ENCODE assay signal across 8 cellular contexts in genomic region chr2:160666677-160667061, GRCh38.
DNase-seq lines count a peak whose midpoint lies in the region; ATAC-seq and TF ChIP-seq lines count a peak whose summit lies in the region.

No MANE protein-coding gene starts in this region.

- H3K27ac ChIP-seq in ACC112 (ENCODE audit: low read depth, low read length) (peak overlapping the region; percentile 93), mesenchymal stem cell (ENCODE audit: low read length, poor library complexity, severe bottlenecking) (peak overlapping the region; percentile 67)

- no peak overlapping the region for H3K18ac ChIP-seq in mesenchymal stem cell (ENCODE audit: low read depth in 1 of 2, low read length in 2 of 2)

- peaks cover 19% of the 10 kb centered on the region for H3K4me1 Mint-ChIP-seq in activated naive CD8-positive, alpha-beta T cell treated with anti-CD3 and anti-CD28 coated beads for 36 hours
- peaks cover 19% of the 10 kb centered on the region for H3K4me1 Mint-ChIP-seq in activated T-cell treated with anti-CD3 and anti-CD28 coated beads, Interleukin-2, amount 50 U/mL, for 4 hours (ENCODE audit: low read depth)
- H3K4me1 Mint-ChIP-seq in WTC11 = peaks cover 2% of the 10 kb centered on the region; the same call in 1 of the 2 replicates

- H2AK5ac ChIP-seq in mesenchymal stem cell (ENCODE audit: low read length, severe bottlenecking) = no peak overlapping the region

- H2BK5ac ChIP-seq in mesenchymal stem cell (ENCODE audit: low read depth, low read length, poor library complexity, severe bottlenecking) = no peak overlapping the region

- ATAC-seq in GM21717 (IDR thresholded peaks at IDR 0.05; ENCODE audit: unreplicated experiment) (peak; percentile 5), HG02623 (IDR thresholded peaks at IDR 0.05; ENCODE audit: unreplicated experiment) (no peak), WTC11 (no peak)
- no peak for ATAC-seq in activated T-cell treated with anti-CD3 and anti-CD28 coated beads, Interleukin-2, amount 50 U/mL, for 4 hours

- peak overlapping the region; percentile 50 for H3K27ac Mint-ChIP-seq in activated naive CD8-positive, alpha-beta T cell treated with anti-CD3 and anti-CD28 coated beads for 36 hours
- no peak overlapping the region for H3K27ac Mint-ChIP-seq in WTC11

- H3K4me3 Mint-ChIP-seq in activated naive CD8-positive, alpha-beta T cell treated with anti-CD3 and anti-CD28 coated beads for 36 hours = peak overlapping the region; percentile 58
- H3K4me3 Mint-ChIP-seq in activated T-cell treated with anti-CD3 and anti-CD28 coated beads, Interleukin-2, amount 50 U/mL, for 4 hours = no peak overlapping the region
- H3K4me3 Mint-ChIP-seq in WTC11 = no peak overlapping the region

- H3K4me1 ChIP-seq in ACC112 (ENCODE audit: control insufficient read depth, insufficient read depth, low read length, unreplicated experiment) (peaks cover 19% of the 10 kb centered on the region), mesenchymal stem cell (ENCODE audit: control insufficient read depth, insufficient read depth, low read depth, low read length) (no peaks in the 10 kb centered on the region)

- H3K23ac ChIP-seq in mesenchymal stem cell (ENCODE audit: low read length in 2 of 2) = no peak overlapping the region

- peak overlapping the region; percentile 18 for H2AFZ ChIP-seq in ACC112 (ENCODE audit: low read length, unreplicated experiment)
- H2AFZ ChIP-seq in mesenchymal stem cell (ENCODE audit: low read depth, low read length) = no peak overlapping the region

- H3K14ac ChIP-seq in mesenchymal stem cell (ENCODE audit: low read length in 2 of 2) = no peak overlapping the region

- H3K79me2 ChIP-seq in ACC112 (ENCODE audit: control insufficient read depth, insufficient read depth, low read length, unreplicated experiment) = no peaks in the 10 kb centered on the region

- H3K9me3 ChIP-seq in mesenchymal stem cell (ENCODE audit: control insufficient read depth, low read length) = no peaks in the 10 kb centered on the region

- no peaks in the 10 kb centered on the region for H3K36me3 Mint-ChIP-seq in activated naive CD8-positive, alpha-beta T cell treated with anti-CD3 and anti-CD28 coated beads for 36 hours
- H3K36me3 Mint-ChIP-seq in activated T-cell treated with anti-CD3 and anti-CD28 coated beads, Interleukin-2, amount 50 U/mL, for 4 hours (ENCODE audit: insufficient read depth) = no peaks in the 10 kb centered on the region
- no peaks in the 10 kb centered on the region for H3K36me3 Mint-ChIP-seq in WTC11

- no peak overlapping the region for H3K4me2 ChIP-seq in mesenchymal stem cell (ENCODE audit: low read length, poor library complexity, severe bottlenecking)

- H3K9ac ChIP-seq in mesenchymal stem cell (ENCODE audit: low read length) = peak overlapping the region; percentile 87

- H3K36me3 ChIP-seq in ACC112 (ENCODE audit: insufficient read depth, low read length) (no peaks in the 10 kb centered on the region), mesenchymal stem cell (ENCODE audit: control insufficient read depth in 1 of 2, insufficient read depth in 2 of 2, low read depth in 1 of 2, low read length in 2 of 2) (no peaks in the 10 kb centered on the region)

- H3K27me3 Mint-ChIP-seq in activated naive CD8-positive, alpha-beta T cell treated with anti-CD3 and anti-CD28 coated beads for 36 hours = no peaks in the 10 kb centered on the region
- H3K27me3 Mint-ChIP-seq in activated T-cell treated with anti-CD3 and anti-CD28 coated beads, Interleukin-2, amount 50 U/mL, for 4 hours (ENCODE audit: low read depth) = no peaks in the 10 kb centered on the region
- H3K27me3 Mint-ChIP-seq in WTC11 (ENCODE audit: low read depth) = no peaks in the 10 kb centered on the region

- H3K79me1 ChIP-seq in mesenchymal stem cell (replicated peaks; ENCODE audit: low read length, poor library complexity, severe bottlenecking) = no peaks in the 10 kb centered on the region

- 8% methylated on average over 2 of the region's 2 CpGs for WGBS in mesenchymal stem cell

- POLR2A ChIA-PET in WTC11 (lab: Charles Lee) = no interaction called here

- no peak overlapping the region for H2BK15ac ChIP-seq in mesenchymal stem cell (ENCODE audit: low read depth, poor library complexity, severe bottlenecking)

- no peaks in the 10 kb centered on the region for H3K27me3 ChIP-seq in ACC112 (ENCODE audit: insufficient read depth, low read length)
- H3K27me3 ChIP-seq in mesenchymal stem cell (ENCODE audit: control insufficient read depth in 1 of 2, insufficient read depth in 1 of 2, low read length in 2 of 2) = no peaks in the 10 kb centered on the region

- H3K4ac ChIP-seq in mesenchymal stem cell (ENCODE audit: low read depth in 1 of 2, low read length in 2 of 2) = no peak overlapping the region

- peak overlapping the region; percentile 66 for H3K4me3 ChIP-seq in ACC112 (ENCODE audit: low read depth, low read length)
- peak overlapping the region in 1 of 2 experiments; percentile 52 for H3K4me3 ChIP-seq in mesenchymal stem cell (ENCODE audit: insufficient read depth in 1 of 2, low read depth in 1 of 2, low read length in 2 of 2)

- TF ChIP-seq CTCF in WTC11 (IDR thresholded peaks at IDR 0.05) = no peak

- H4K8ac ChIP-seq in mesenchymal stem cell (ENCODE audit: low read length) = no peak overlapping the region

- no peak overlapping the region for H2BK120ac ChIP-seq in mesenchymal stem cell (ENCODE audit: low read depth, low read length)

- no peak overlapping the region for H2BK12ac ChIP-seq in mesenchymal stem cell (ENCODE audit: low read length in 2 of 2)

- DNase-seq in activated naive CD8-positive, alpha-beta T cell treated with anti-CD3 and anti-CD28 coated beads for 36 hours = no peak
- no peak for DNase-seq in mesenchymal stem cell
- DNase-seq in activated T-cell treated with anti-CD3 and anti-CD28 coated beads, Interleukin-2, amount 50 U/mL, for 4 hours = no peak
- DNase-seq in COLO668 (lab: John Stamatoyannopoulos, UW; ENCODE audit: unreplicated experiment) = no peak
- DNase-seq in WTC11 (ENCODE audit: low spot score) = no peak

- no peak overlapping the region for H4K91ac ChIP-seq in mesenchymal stem cell (ENCODE audit: low read length)

- CTCF ChIA-PET in WTC11 (lab: Charles Lee) = no interaction called here

- no peaks in the 10 kb centered on the region for H3K9me3 Mint-ChIP-seq in activated naive CD8-positive, alpha-beta T cell treated with anti-CD3 and anti-CD28 coated beads for 36 hours
- H3K9me3 Mint-ChIP-seq in activated T-cell treated with anti-CD3 and anti-CD28 coated beads, Interleukin-2, amount 50 U/mL, for 4 hours = no peaks in the 10 kb centered on the region
- H3K9me3 Mint-ChIP-seq in WTC11 = no peaks in the 10 kb centered on the region

TF ChIP-seq in WTC11, 78 proteins besides CTCF, POLR2A, EP300 and RAD21:
- TF ChIP-seq NFATC4 (CRISPR knock-in tag; IDR thresholded peaks at IDR 0.05) (no peak), TCF7 (CRISPR knock-in tag; IDR thresholded peaks at IDR 0.05; ENCODE audit: low read depth) (no peak), RELA (CRISPR knock-in tag; IDR thresholded peaks at IDR 0.05; ENCODE audit: borderline replicate concordance) (no peak), ZBTB21 (CRISPR knock-in tag; IDR thresholded peaks at IDR 0.05; ENCODE audit: borderline replicate concordance) (no peak), MLX (CRISPR knock-in tag; IDR thresholded peaks at IDR 0.05) (no peak), ESRRA (CRISPR knock-in tag; IDR thresholded peaks at IDR 0.05; ENCODE audit: borderline replicate concordance) (no peak), ERG (CRISPR knock-in tag; IDR thresholded peaks at IDR 0.05) (no peak), TEAD4 (CRISPR knock-in tag; IDR thresholded peaks at IDR 0.05) (no peak), E2F4 (CRISPR knock-in tag; IDR thresholded peaks at IDR 0.05; ENCODE audit: borderline replicate concordance, low read depth) (no peak), CDX4 (CRISPR knock-in tag; IDR thresholded peaks at IDR 0.05; ENCODE audit: borderline replicate concordance) (no peak)
